1 cellular context compared by ENCODE assay signal in genomic region chr9:35905912-35906679, GRCh38.
TF ChIP-seq lines count a peak whose summit lies in the region.

HRCT1 (plus strand) TSS chr9:35906202; CDS start chr9:35906288, 86 bp downstream.

TF ChIP-seq in HepG2, 621 proteins besides CTCF, POLR2A, EP300 and RAD21 (continued from another document and continues in another):
- TF ChIP-seq, protein P1, sequence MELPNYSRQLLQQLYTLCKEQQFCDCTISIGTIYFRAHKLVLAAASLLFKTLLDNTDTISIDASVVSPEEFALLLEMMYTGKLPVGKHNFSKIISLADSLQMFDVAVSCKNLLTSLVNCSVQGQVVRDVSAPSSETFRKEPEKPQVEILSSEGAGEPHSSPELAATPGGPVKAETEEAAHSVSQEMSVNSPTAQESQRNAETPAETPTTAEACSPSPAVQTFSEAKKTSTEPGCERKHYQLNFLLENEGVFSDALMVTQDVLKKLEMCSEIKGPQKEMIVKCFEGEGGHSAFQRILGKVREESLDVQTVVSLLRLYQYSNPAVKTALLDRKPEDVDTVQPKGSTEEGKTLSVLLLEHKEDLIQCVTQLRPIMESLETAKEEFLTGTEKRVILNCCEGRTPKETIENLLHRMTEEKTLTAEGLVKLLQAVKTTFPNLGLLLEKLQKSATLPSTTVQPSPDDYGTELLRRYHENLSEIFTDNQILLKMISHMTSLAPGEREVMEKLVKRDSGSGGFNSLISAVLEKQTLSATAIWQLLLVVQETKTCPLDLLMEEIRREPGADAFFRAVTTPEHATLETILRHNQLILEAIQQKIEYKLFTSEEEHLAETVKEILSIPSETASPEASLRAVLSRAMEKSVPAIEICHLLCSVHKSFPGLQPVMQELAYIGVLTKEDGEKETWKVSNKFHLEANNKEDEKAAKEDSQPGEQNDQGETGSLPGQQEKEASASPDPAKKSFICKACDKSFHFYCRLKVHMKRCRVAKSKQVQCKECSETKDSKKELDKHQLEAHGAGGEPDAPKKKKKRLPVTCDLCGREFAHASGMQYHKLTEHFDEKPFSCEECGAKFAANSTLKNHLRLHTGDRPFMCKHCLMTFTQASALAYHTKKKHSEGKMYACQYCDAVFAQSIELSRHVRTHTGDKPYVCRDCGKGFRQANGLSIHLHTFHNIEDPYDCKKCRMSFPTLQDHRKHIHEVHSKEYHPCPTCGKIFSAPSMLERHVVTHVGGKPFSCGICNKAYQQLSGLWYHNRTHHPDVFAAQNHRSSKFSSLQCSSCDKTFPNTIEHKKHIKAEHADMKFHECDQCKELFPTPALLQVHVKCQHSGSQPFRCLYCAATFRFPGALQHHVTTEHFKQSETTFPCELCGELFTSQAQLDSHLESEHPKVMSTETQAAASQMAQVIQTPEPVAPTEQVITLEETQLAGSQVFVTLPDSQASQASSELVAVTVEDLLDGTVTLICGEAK (IDR thresholded peaks at IDR 0.05): no peak
- TF ChIP-seq, protein P1 (CRISPR knock-in tag; IDR thresholded peaks at IDR 0.05): no peak
- TF ChIP-seq ZFP90 (CRISPR knock-in tag; IDR thresholded peaks at IDR 0.05; ENCODE audit: borderline replicate concordance) (no peak), GLI4 (CRISPR knock-in tag; IDR thresholded peaks at IDR 0.05; ENCODE audit: borderline replicate concordance) (no peak), CBFB (CRISPR knock-in tag; IDR thresholded peaks at IDR 0.05) (peak; percentile 93), ZC3H4 (CRISPR knock-in tag; IDR thresholded peaks at IDR 0.05; ENCODE audit: borderline replicate concordance) (no peak), DRAP1 (CRISPR knock-in tag; IDR thresholded peaks at IDR 0.05) (peak; percentile 26; the same call in 1 of the 2 replicates), ZMYM4 (CRISPR knock-in tag; IDR thresholded peaks at IDR 0.05) (peak; percentile 46; the same call in 1 of the 2 replicates), ZNF782 (CRISPR knock-in tag; IDR thresholded peaks at IDR 0.05; ENCODE audit: borderline replicate concordance) (no peak), ZNF10 (CRISPR knock-in tag; IDR thresholded peaks at IDR 0.05; ENCODE audit: borderline replicate concordance, low read depth) (no peak), TOPORS (CRISPR knock-in tag; IDR thresholded peaks at IDR 0.05) (no peak), ZBTB21 (CRISPR knock-in tag; IDR thresholded peaks at IDR 0.05) (no peak), ZNF839 (CRISPR knock-in tag; IDR thresholded peaks at IDR 0.05; ENCODE audit: borderline replicate concordance) (no peak), POLR2AphosphoS2 (IDR thresholded peaks at IDR 0.05; ENCODE audit: low read depth, low read length) (no peak), RXRA (CRISPR knock-in tag; IDR thresholded peaks at IDR 0.05) (peak; percentile 86), ZNF703 (CRISPR knock-in tag; IDR thresholded peaks at IDR 0.05; ENCODE audit: borderline replicate concordance) (no peak), NFYB (CRISPR knock-in tag; IDR thresholded peaks at IDR 0.05) (no peak), ZBTB8A (CRISPR knock-in tag; IDR thresholded peaks at IDR 0.05; ENCODE audit: borderline replicate concordance, low read depth) (no peak), ZNF772 (CRISPR knock-in tag; IDR thresholded peaks at IDR 0.05) (no peak), NCOA1 (CRISPR knock-in tag; IDR thresholded peaks at IDR 0.05) (no peak), SIX4 (CRISPR knock-in tag; IDR thresholded peaks at IDR 0.05) (no peak), FOXJ3 (CRISPR knock-in tag; IDR thresholded peaks at IDR 0.05; ENCODE audit: borderline replicate concordance) (no peak), ZFP62 (CRISPR knock-in tag; IDR thresholded peaks at IDR 0.05) (no peak), ZNF292 (CRISPR knock-in tag; IDR thresholded peaks at IDR 0.05; ENCODE audit: borderline replicate concordance, low read depth) (peak; percentile 95), ZNF724P (CRISPR knock-in tag; IDR thresholded peaks at IDR 0.05; ENCODE audit: borderline replicate concordance) (no peak), FOXA1 (IDR thresholded peaks at IDR 0.05) (no peak), FOXA1 (CRISPR knock-in tag; IDR thresholded peaks at IDR 0.05) (peak; percentile 50), CCAR2 (optimal IDR thresholded peaks at IDR 0.05; ENCODE audit: low read depth, low read length) (no peak), IRF1 (CRISPR knock-in tag; IDR thresholded peaks at IDR 0.05; ENCODE audit: low read depth) (no peak), ZNF780A (CRISPR knock-in tag; IDR thresholded peaks at IDR 0.05) (no peak), ZBTB37 (CRISPR knock-in tag; IDR thresholded peaks at IDR 0.05) (no peak), ZNF225 (CRISPR knock-in tag; IDR thresholded peaks at IDR 0.05) (0 out of 2 replicates have a peak, but pooled peaks have one; percentile 54), PREB (CRISPR knock-in tag; IDR thresholded peaks at IDR 0.05) (no peak), TGIF2 (CRISPR knock-in tag; IDR thresholded peaks at IDR 0.05) (no peak), REPIN1 (CRISPR knock-in tag; IDR thresholded peaks at IDR 0.05; ENCODE audit: borderline replicate concordance, low read depth) (no peak; the same call in 1 of the 2 replicates), TFE3 (CRISPR knock-in tag; IDR thresholded peaks at IDR 0.05) (no peak), ZNF501 (CRISPR knock-in tag; IDR thresholded peaks at IDR 0.05) (no peak), ZNF597 (CRISPR knock-in tag; IDR thresholded peaks at IDR 0.05) (no peak), NFKB2 (CRISPR knock-in tag; IDR thresholded peaks at IDR 0.05; ENCODE audit: borderline replicate concordance) (peak; percentile 37; the same call in 1 of the 2 replicates), ZNF672 (CRISPR knock-in tag; IDR thresholded peaks at IDR 0.05) (no peak), DR1 (CRISPR knock-in tag; IDR thresholded peaks at IDR 0.05) (no peak), CREM (IDR thresholded peaks at IDR 0.05) (no peak), CREM (CRISPR knock-in tag; IDR thresholded peaks at IDR 0.05) (no peak), PBX2 (CRISPR knock-in tag; IDR thresholded peaks at IDR 0.05) (no peak), TAF15 (IDR thresholded peaks at IDR 0.05; ENCODE audit: low read depth, low read length, poor library complexity, severe bottlenecking) (no peak)
- TF ChIP-seq, protein P2, sequence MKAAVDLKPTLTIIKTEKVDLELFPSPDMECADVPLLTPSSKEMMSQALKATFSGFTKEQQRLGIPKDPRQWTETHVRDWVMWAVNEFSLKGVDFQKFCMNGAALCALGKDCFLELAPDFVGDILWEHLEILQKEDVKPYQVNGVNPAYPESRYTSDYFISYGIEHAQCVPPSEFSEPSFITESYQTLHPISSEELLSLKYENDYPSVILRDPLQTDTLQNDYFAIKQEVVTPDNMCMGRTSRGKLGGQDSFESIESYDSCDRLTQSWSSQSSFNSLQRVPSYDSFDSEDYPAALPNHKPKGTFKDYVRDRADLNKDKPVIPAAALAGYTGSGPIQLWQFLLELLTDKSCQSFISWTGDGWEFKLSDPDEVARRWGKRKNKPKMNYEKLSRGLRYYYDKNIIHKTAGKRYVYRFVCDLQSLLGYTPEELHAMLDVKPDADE (CRISPR knock-in tag; IDR thresholded peaks at IDR 0.05): no peak
- TF ChIP-seq, protein P3, sequence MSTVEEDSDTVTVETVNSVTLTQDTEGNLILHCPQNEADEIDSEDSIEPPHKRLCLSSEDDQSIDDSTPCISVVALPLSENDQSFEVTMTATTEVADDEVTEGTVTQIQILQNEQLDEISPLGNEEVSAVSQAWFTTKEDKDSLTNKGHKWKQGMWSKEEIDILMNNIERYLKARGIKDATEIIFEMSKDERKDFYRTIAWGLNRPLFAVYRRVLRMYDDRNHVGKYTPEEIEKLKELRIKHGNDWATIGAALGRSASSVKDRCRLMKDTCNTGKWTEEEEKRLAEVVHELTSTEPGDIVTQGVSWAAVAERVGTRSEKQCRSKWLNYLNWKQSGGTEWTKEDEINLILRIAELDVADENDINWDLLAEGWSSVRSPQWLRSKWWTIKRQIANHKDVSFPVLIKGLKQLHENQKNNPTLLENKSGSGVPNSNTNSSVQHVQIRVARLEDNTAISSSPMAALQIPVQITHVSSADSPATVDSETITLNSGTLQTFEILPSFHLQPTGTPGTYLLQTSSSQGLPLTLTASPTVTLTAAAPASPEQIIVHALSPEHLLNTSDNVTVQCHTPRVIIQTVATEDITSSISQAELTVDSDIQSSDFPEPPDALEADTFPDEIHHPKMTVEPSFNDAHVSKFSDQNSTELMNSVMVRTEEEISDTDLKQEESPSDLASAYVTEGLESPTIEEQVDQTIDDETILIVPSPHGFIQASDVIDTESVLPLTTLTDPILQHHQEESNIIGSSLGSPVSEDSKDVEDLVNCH (CRISPR knock-in tag; IDR thresholded peaks at IDR 0.05): no peak
